Comparison of ENCODE assay signal across 38 cellular contexts in the genomic region with DNA sequence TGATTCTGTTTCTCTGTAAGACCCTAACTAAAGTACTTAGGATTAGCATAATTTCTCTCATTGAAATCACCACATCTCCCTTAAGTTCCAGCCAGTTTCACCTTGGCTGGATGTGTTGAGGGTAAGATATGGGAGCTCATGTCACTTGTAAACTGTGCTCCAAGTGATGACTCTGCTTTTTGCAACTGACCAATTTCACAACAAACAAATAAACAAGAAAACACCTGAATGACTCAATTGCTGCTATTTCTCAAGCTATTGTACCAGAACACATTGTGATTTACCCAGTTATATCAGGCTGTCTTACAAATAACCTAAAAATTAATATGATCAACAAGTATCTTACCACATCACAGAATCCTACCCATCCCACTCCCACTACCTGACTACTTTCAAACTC.
"Had no signal": no experiment of that assay in that cellular context is flagged by ENCODE, and none has a peak within 500 bp of the region (broad histone marks: within the 10 kb centered on the region; RNA-seq: fewer than 3 reads in every experiment).

No MANE protein-coding gene starts in this region.

- FAIRE-seq: TTC549 had no signal

- H3K27ac Mint-ChIP-seq: activated B cell treated with CpG ODN at 0.5 μM for 24 hours; activated CD4-positive, alpha-beta memory T cell treated with anti-CD3 and anti-CD28 coated beads for 36 hours; activated CD4-positive, alpha-beta T cell treated with anti-CD3 and anti-CD28 coated beads, Interleukin-2, amount 10 ng/mL, durations not matched to agents 24 days and 14 days; activated CD8-positive, alpha-beta T cell treated with anti-CD3 and anti-CD28 coated beads for 36 hours; activated naive CD4-positive, alpha-beta T cell treated with anti-CD3 and anti-CD28 coated beads, Interleukin-2, amount 10 ng/mL, durations not matched to agents 7 days and 5 days; activated naive CD4-positive, alpha-beta T cell treated with anti-CD3 and anti-CD28 coated beads, Interleukin-2, amount 50 U/mL, for 24 hours; activated naive CD8-positive, alpha-beta T cell; activated naive CD8-positive, alpha-beta T cell treated with anti-CD3 and anti-CD28 coated beads, Interleukin-2, amount 10 ng/mL, durations not matched to agents 7 days and 5 days; activated naive CD8-positive, alpha-beta T cell treated with anti-CD3 and anti-CD28 coated beads, Interleukin-2, amount 50 U/mL, for 24 hours; activated T-helper 2 cell treated with anti-CD3 and anti-CD28 coated beads, Interferon-gamma antibody, Interleukin-2, Interleukin-4, amounts not matched to agents 10 μg/mL and 5 μg/mL and 100 μg/mL, durations not matched to agents 14 hours and 24 hours and 36 hours; T-helper 1 cell treated with Interleukin-12 subunit alpha and Interleukin-12 subunit beta and Interleukin-4 antibody, amounts not matched to agents 30 μg/mL and 1 μg/mL, for 36 hours; T-helper 2 cell treated with Interferon-gamma antibody and Interleukin-4, amounts not matched to agents 5 μg/mL and 100 μg/mL, for 36 hours had no signal

- H3K36me3 ChIP-seq: ascending aorta, brain microvascular endothelial cell, breast epithelium, cardiac muscle cell had no signal

- H3K27ac ChIP-seq: ascending aorta, body of pancreas, brain microvascular endothelial cell, breast epithelium, cardiac muscle cell, VCaP had no signal

- H3K27me3 Mint-ChIP-seq: activated CD4-positive, alpha-beta memory T cell treated with anti-CD3 and anti-CD28 coated beads for 36 hours; activated CD8-positive, alpha-beta T cell treated with anti-CD3 and anti-CD28 coated beads for 36 hours; activated naive CD8-positive, alpha-beta T cell treated with anti-CD3 and anti-CD28 coated beads, Interleukin-2, amount 50 U/mL, for 24 hours; central memory CD8-positive, alpha-beta T cell had no signal

- H3K4me3 Mint-ChIP-seq: activated B cell treated with CpG ODN at 0.5 μM for 24 hours; activated CD4-positive, alpha-beta memory T cell treated with anti-CD3 and anti-CD28 coated beads for 36 hours; activated CD4-positive, alpha-beta T cell treated with anti-CD3 and anti-CD28 coated beads, Interleukin-2, amount 10 ng/mL, durations not matched to agents 24 days and 14 days; activated CD8-positive, alpha-beta T cell treated with anti-CD3 and anti-CD28 coated beads for 36 hours; activated naive CD4-positive, alpha-beta T cell treated with anti-CD3 and anti-CD28 coated beads, Interleukin-2, amount 10 ng/mL, durations not matched to agents 7 days and 5 days; activated naive CD4-positive, alpha-beta T cell treated with anti-CD3 and anti-CD28 coated beads, Interleukin-2, amount 50 U/mL, for 24 hours; activated naive CD8-positive, alpha-beta T cell; activated naive CD8-positive, alpha-beta T cell treated with anti-CD3 and anti-CD28 coated beads, Interleukin-2, amount 10 ng/mL, durations not matched to agents 7 days and 5 days; activated naive CD8-positive, alpha-beta T cell treated with anti-CD3 and anti-CD28 coated beads, Interleukin-2, amount 50 U/mL, for 24 hours; central memory CD8-positive, alpha-beta T cell; T-helper 1 cell treated with Interleukin-12 subunit alpha and Interleukin-12 subunit beta and Interleukin-4 antibody, amounts not matched to agents 30 μg/mL and 1 μg/mL, for 36 hours; T-helper 2 cell treated with Interferon-gamma antibody and Interleukin-4, amounts not matched to agents 5 μg/mL and 100 μg/mL, for 36 hours had no signal

- H3K4me3 ChIP-seq: ascending aorta, body of pancreas, breast epithelium, cardiac muscle cell had no signal

- H3K4me1 ChIP-seq: ascending aorta, body of pancreas, breast epithelium had no signal

- H3K4me1 Mint-ChIP-seq: activated B cell treated with CpG ODN at 0.5 μM for 24 hours; activated CD4-positive, alpha-beta T cell treated with anti-CD3 and anti-CD28 coated beads, Interleukin-2, amount 10 ng/mL, durations not matched to agents 24 days and 14 days; activated naive CD4-positive, alpha-beta T cell treated with anti-CD3 and anti-CD28 coated beads, Interleukin-2, amount 10 ng/mL, durations not matched to agents 7 days and 5 days; activated naive CD4-positive, alpha-beta T cell treated with anti-CD3 and anti-CD28 coated beads, Interleukin-2, amount 50 U/mL, for 24 hours; activated naive CD8-positive, alpha-beta T cell treated with anti-CD3 and anti-CD28 coated beads, Interleukin-2, amount 10 ng/mL, durations not matched to agents 7 days and 5 days; activated naive CD8-positive, alpha-beta T cell treated with anti-CD3 and anti-CD28 coated beads, Interleukin-2, amount 50 U/mL, for 24 hours; central memory CD8-positive, alpha-beta T cell had no signal

- H3K9me3 ChIP-seq: ascending aorta, body of pancreas, breast epithelium had no signal

- DNase-seq: activated B cell treated with CpG ODN at 0.5 μM for 24 hours; activated CD4-positive, alpha-beta memory T cell treated with anti-CD3 and anti-CD28 coated beads for 36 hours; activated CD4-positive, alpha-beta T cell treated with anti-CD3 and anti-CD28 coated beads for 4 hours; activated CD4-positive, alpha-beta T cell treated with anti-CD3 and anti-CD28 coated beads, Interleukin-2, amount 10 ng/mL, durations not matched to agents 24 days and 14 days; activated CD4-positive, alpha-beta T cell treated with anti-CD3 and anti-CD28 coated beads, Interleukin-2, amount 50 U/mL, for 1 hour; activated CD4-positive, alpha-beta T cell treated with anti-CD3 and anti-CD28 coated beads, Interleukin-2, amount 50 U/mL, for 4 hours; activated CD4-positive, CD25-positive, alpha-beta regulatory T cell treated with anti-CD3 and anti-CD28 coated beads, Interleukin-2, amount 50 U/mL, for 72 hours; activated CD8-positive, alpha-beta memory T cell treated with anti-CD3 and anti-CD28 coated beads, Interleukin-2, amount 50 U/mL, for 4 hours; activated CD8-positive, alpha-beta T cell treated with anti-CD3 and anti-CD28 coated beads for 36 hours; activated effector memory CD4-positive, alpha-beta T cell treated with Interleukin-2 at 50 U/mL for 16 hours; activated gamma-delta T cell; activated naive CD4-positive, alpha-beta T cell treated with anti-CD3 and anti-CD28 coated beads, Interleukin-2, amount 10 ng/mL, durations not matched to agents 7 days and 5 days; activated naive CD4-positive, alpha-beta T cell treated with Interleukin-2 at 50 U/mL for 16 hours; activated naive CD8-positive, alpha-beta T cell treated with anti-CD3 and anti-CD28 coated beads, Interleukin-2, amount 10 ng/mL, durations not matched to agents 7 days and 5 days; activated naive CD8-positive, alpha-beta T cell treated with anti-CD3 and anti-CD28 coated beads, Interleukin-2, amount 50 U/mL, for 24 hours; activated T-cell treated with anti-CD3 and anti-CD28 coated beads for 4 hours; activated T-cell treated with anti-CD3 and anti-CD28 coated beads, Interleukin-2, amount 50 U/mL, for 1 hour; activated T-cell treated with anti-CD3 and anti-CD28 coated beads, Interleukin-2, amount 50 U/mL, for 48 hours; amygdala; anterior cingulate cortex; body of pancreas; brain microvascular endothelial cell; caudate nucleus; SW 1271; T-helper 1 cell; T-helper 2 cell; T-helper 9 cell had no signal

- H3K9me3 Mint-ChIP-seq: activated B cell treated with CpG ODN at 0.5 μM for 24 hours; activated CD4-positive, alpha-beta memory T cell treated with anti-CD3 and anti-CD28 coated beads for 36 hours; activated CD4-positive, alpha-beta T cell treated with anti-CD3 and anti-CD28 coated beads, Interleukin-2, amount 10 ng/mL, durations not matched to agents 24 days and 14 days; activated CD8-positive, alpha-beta T cell treated with anti-CD3 and anti-CD28 coated beads for 36 hours; activated naive CD4-positive, alpha-beta T cell treated with anti-CD3 and anti-CD28 coated beads, Interleukin-2, amount 10 ng/mL, durations not matched to agents 7 days and 5 days; activated naive CD8-positive, alpha-beta T cell treated with anti-CD3 and anti-CD28 coated beads, Interleukin-2, amount 10 ng/mL, durations not matched to agents 7 days and 5 days; activated naive CD8-positive, alpha-beta T cell treated with anti-CD3 and anti-CD28 coated beads, Interleukin-2, amount 50 U/mL, for 24 hours; activated T-helper 2 cell treated with anti-CD3 and anti-CD28 coated beads, Interferon-gamma antibody, Interleukin-2, Interleukin-4, amounts not matched to agents 10 μg/mL and 5 μg/mL and 100 μg/mL, durations not matched to agents 14 hours and 24 hours and 36 hours; central memory CD8-positive, alpha-beta T cell; T-helper 1 cell treated with Interleukin-12 subunit alpha and Interleukin-12 subunit beta and Interleukin-4 antibody, amounts not matched to agents 30 μg/mL and 1 μg/mL, for 36 hours; T-helper 2 cell treated with Interferon-gamma antibody and Interleukin-4, amounts not matched to agents 5 μg/mL and 100 μg/mL, for 36 hours had no signal

- H3K36me3 Mint-ChIP-seq: activated CD4-positive, alpha-beta memory T cell treated with anti-CD3 and anti-CD28 coated beads for 36 hours; activated naive CD4-positive, alpha-beta T cell treated with anti-CD3 and anti-CD28 coated beads, Interleukin-2, amount 10 ng/mL, durations not matched to agents 7 days and 5 days; activated naive CD4-positive, alpha-beta T cell treated with anti-CD3 and anti-CD28 coated beads, Interleukin-2, amount 50 U/mL, for 24 hours; activated naive CD8-positive, alpha-beta T cell; activated naive CD8-positive, alpha-beta T cell treated with anti-CD3 and anti-CD28 coated beads, Interleukin-2, amount 10 ng/mL, durations not matched to agents 7 days and 5 days had no signal

- ATAC-seq: activated CD8-positive, alpha-beta T cell treated with anti-CD3 and anti-CD28 coated beads for 36 hours; activated naive CD8-positive, alpha-beta T cell treated with anti-CD3 and anti-CD28 coated beads, Interleukin-2, amount 50 U/mL, for 24 hours; body of pancreas had no signal

- H3K27me3 ChIP-seq: ascending aorta, body of pancreas, brain microvascular endothelial cell, cardiac muscle cell had no signal
